ENCODE assay signal across 30 cellular contexts in genomic region chr18:23648456-23648855, GRCh38. TPM values are rescaled to one million over a fixed set of nuclear protein-coding genes. Genes with fewer than 3 reads are reported as not detected.
"Had no signal": no experiment of that assay in that cellular context is flagged by ENCODE, and none has a peak within 500 bp of the region (broad histone marks: within the 10 kb centered on the region; RNA-seq: fewer than 3 reads in every experiment).

No MANE protein-coding gene starts in this region.

- H3K9me3 Mint-ChIP-seq: activated B cell treated with CpG ODN at 0.5 μM for 24 hours; activated CD8-positive, alpha-beta T cell treated with anti-CD3 and anti-CD28 coated beads for 36 hours; activated T-cell treated with anti-CD3 and anti-CD28 coated beads, Interleukin-2, amount 50 U/mL, for 4 hours; activated T-helper 17 cell treated with anti-CD3 and anti-CD28 coated beads, Interleukin-2, amount 50 U/mL, for 72 hours; T-helper 2 cell treated with Interferon-gamma antibody and Interleukin-4, amounts not matched to agents 5 μg/mL and 100 μg/mL, for 36 hours had no signal

- H3K4me3 Mint-ChIP-seq: activated B cell treated with CpG ODN at 0.5 μM for 24 hours; activated CD8-positive, alpha-beta T cell treated with anti-CD3 and anti-CD28 coated beads for 36 hours; activated naive CD8-positive, alpha-beta T cell; activated T-cell treated with anti-CD3 and anti-CD28 coated beads, Interleukin-2, amount 50 U/mL, for 4 hours; activated T-helper 17 cell treated with anti-CD3 and anti-CD28 coated beads, Interleukin-2, amount 50 U/mL, for 72 hours; T-helper 17 cell; T-helper 2 cell treated with Interferon-gamma antibody and Interleukin-4, amounts not matched to agents 5 μg/mL and 100 μg/mL, for 36 hours had no signal

- H3K36me3 Mint-ChIP-seq: activated naive CD8-positive, alpha-beta T cell had no signal

- H3K4me1 Mint-ChIP-seq: activated B cell treated with CpG ODN at 0.5 μM for 24 hours; activated T-helper 17 cell treated with anti-CD3 and anti-CD28 coated beads, Interleukin-2, amount 50 U/mL, for 72 hours had no signal

- FAIRE-seq: astrocyte, endometrium, frontal cortex had no signal

- H3K27ac Mint-ChIP-seq: activated B cell treated with CpG ODN at 0.5 μM for 24 hours; activated CD8-positive, alpha-beta T cell treated with anti-CD3 and anti-CD28 coated beads for 36 hours; activated naive CD8-positive, alpha-beta T cell; activated T-helper 17 cell treated with anti-CD3 and anti-CD28 coated beads, Interleukin-2, amount 50 U/mL, for 72 hours; T-helper 17 cell; T-helper 2 cell treated with Interferon-gamma antibody and Interleukin-4, amounts not matched to agents 5 μg/mL and 100 μg/mL, for 36 hours had no signal

- ATAC-seq: activated CD4-positive, CD25-positive, alpha-beta regulatory T cell treated with anti-CD3 and anti-CD28 coated beads, Interleukin-2, amount 50 U/mL, for 24 hours; activated CD8-positive, alpha-beta T cell treated with anti-CD3 and anti-CD28 coated beads for 36 hours; activated T-cell treated with anti-CD3 and anti-CD28 coated beads, Interleukin-2, amount 50 U/mL, for 4 hours; activated T-helper 17 cell treated with anti-CD3 and anti-CD28 coated beads, Interleukin-2, amount 50 U/mL, for 72 hours; esophagus mucosa; T-helper 17 cell had no signal

- H3K27me3 ChIP-seq: colonic mucosa had no signal

- H3K4me3 ChIP-seq: colonic mucosa had no signal

- H3K36me3 ChIP-seq: colonic mucosa, WERI-Rb-1 had no signal

- H3K4me1 ChIP-seq: colonic mucosa had no signal

- H3K27me3 Mint-ChIP-seq: activated naive CD8-positive, alpha-beta T cell had no signal

- H3K27ac ChIP-seq: colonic mucosa, WERI-Rb-1 had no signal

- DNase-seq: activated B cell treated with CpG ODN at 0.5 μM for 24 hours; activated CD4-positive, alpha-beta T cell treated with anti-CD3 and anti-CD28 coated beads for 48 hours; activated CD4-positive, alpha-beta T cell treated with anti-CD3 and anti-CD28 coated beads, Interleukin-2, amount 50 U/mL, for 1 hour; activated CD4-positive, alpha-beta T cell treated with anti-CD3 and anti-CD28 coated beads, Interleukin-2, amount 50 U/mL, for 48 hours; activated CD8-positive, alpha-beta memory T cell treated with anti-CD3 and anti-CD28 coated beads for 24 hours; activated CD8-positive, alpha-beta T cell treated with anti-CD3 and anti-CD28 coated beads for 36 hours; activated effector memory CD4-positive, alpha-beta T cell treated with Interleukin-2 at 50 U/mL for 16 hours; activated gamma-delta T cell treated with Interleukin-2 at 50 U/mL for 16 hours; activated naive CD4-positive, alpha-beta T cell treated with anti-CD3 and anti-CD28 coated beads, Interleukin-2, amount 50 U/mL, for 16 hours; activated naive CD4-positive, alpha-beta T cell treated with Interleukin-2 at 50 U/mL for 16 hours; activated T-cell treated with anti-CD3 and anti-CD28 coated beads, Interleukin-2, amount 50 U/mL, for 4 hours; amniotic stem cell; anterior cingulate cortex; central memory CD4-positive, alpha-beta T cell; cerebellar nuclear complex; colonic mucosa; effector CD8-positive, alpha-beta T cell; foreskin fibroblast; T-helper 1 cell; T-helper 17 cell; T1000; WERI-Rb-1 had no signal

- H3K9me3 ChIP-seq: colonic mucosa had no signal

RNA-seq across cellular contexts. Expression of gene ANKRD29, which starts 14.3 kb away (rescaled TPM):
- total RNA-seq: activated B cell treated with CpG ODN at 0.5 μM for 24 hours; activated CD8-positive, alpha-beta T cell treated with anti-CD3 and anti-CD28 coated beads for 36 hours; activated T-cell treated with anti-CD3 and anti-CD28 coated beads, Interleukin-2, amount 50 U/mL, for 4 hours; activated T-helper 17 cell treated with anti-CD3 and anti-CD28 coated beads, Interleukin-2, amount 50 U/mL, for 72 hours had no signal

RNA-seq across cellular contexts. Expression of gene LAMA3, which starts 40.8 kb away (rescaled TPM):
- total RNA-seq: activated B cell treated with CpG ODN at 0.5 μM for 24 hours had no signal
